In the genomic region with DNA sequence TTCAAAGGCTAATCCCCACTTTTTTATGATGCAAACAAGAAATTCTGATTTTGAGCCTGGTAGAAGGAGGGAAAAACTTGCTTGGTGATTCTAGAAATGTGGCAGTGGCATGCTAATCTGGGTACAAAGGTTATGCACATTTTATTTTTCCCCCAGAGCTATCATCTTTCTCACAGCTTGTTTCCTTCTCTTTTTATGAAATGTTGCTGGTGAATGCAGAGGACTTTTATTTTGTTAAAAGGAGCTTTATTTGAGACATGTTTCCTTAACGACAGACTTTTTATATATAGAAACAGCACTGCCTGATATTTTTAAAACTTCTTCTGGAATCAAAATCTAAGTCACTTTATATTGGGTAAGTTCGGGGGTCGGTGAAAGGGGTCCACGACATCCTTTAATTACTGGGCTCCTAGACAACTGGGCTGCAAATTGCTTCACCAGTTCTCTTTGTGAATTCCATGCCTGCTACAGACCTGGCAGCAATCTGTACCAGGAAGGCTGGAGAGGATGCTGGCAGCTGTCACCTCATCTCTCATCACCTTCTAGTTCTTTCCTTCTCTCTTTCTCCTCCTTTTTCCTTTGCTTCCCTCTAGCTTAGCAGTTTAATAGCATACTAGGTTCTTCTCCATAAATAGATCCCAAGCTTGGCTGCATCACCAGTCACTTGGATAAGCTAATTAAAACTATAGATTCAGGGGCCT, we compare ENCODE assay signal across 16 cellular contexts.
A peak's percentile ranks its signal among the peaks of the same experiment; 100 is the strongest.
DNase-seq lines count a peak whose midpoint lies in the region.
"Had no signal": no experiment of that assay in that cellular context is flagged by ENCODE, and none has a peak within 500 bp of the region (broad histone marks: within the 10 kb centered on the region; RNA-seq: fewer than 3 reads in every experiment).

No MANE protein-coding gene starts in this region.

- H3K27me3 ChIP-seq in BLaER1: no peaks in the 10 kb centered on the region
- H3K27me3 ChIP-seq in adipocyte (replicated peaks; ENCODE audit: control insufficient read depth, insufficient read depth, low read length): no peaks in the 10 kb centered on the region
- H3K27me3 ChIP-seq: neutrophil had no signal

- H3K27ac ChIP-seq in BLaER1: no peak overlapping the region; the same call in 1 of the 2 replicates
- H3K27ac ChIP-seq: neutrophil had no signal

- H3K4me1 ChIP-seq in BLaER1: peaks cover 58% of the 10 kb centered on the region
- peaks cover 30% of the 10 kb centered on the region for H3K4me1 ChIP-seq in adipocyte (ENCODE audit: control insufficient read depth, insufficient read depth, low read length)

- H3K9ac ChIP-seq in BLaER1 (no peak overlapping the region), adipocyte (ENCODE audit: low read length) (no peak overlapping the region)

- H3K4me2 ChIP-seq in BLaER1: peak overlapping the region; percentile 57

- no peaks in the 10 kb centered on the region for H4K20me1 ChIP-seq in BLaER1

- H3K36me3 ChIP-seq in BLaER1 (no peaks in the 10 kb centered on the region), adipocyte (ENCODE audit: control insufficient read depth, insufficient read depth, low read length, severe bottlenecking) (no peaks in the 10 kb centered on the region)
- H3K36me3 ChIP-seq: neutrophil had no signal

- H3K4me3 ChIP-seq in BLaER1 (no peak overlapping the region), adipocyte (ENCODE audit: low read length) (no peak overlapping the region)

- H3K9me3 ChIP-seq in BLaER1 (no peaks in the 10 kb centered on the region), adipocyte (ENCODE audit: control insufficient read depth, low read length) (no peaks in the 10 kb centered on the region)
- H3K9me3 ChIP-seq: neutrophil had no signal

- DNase-seq in Kasumi-1 (lab: John Stamatoyannopoulos, UW): peak; percentile 78 to 83
- DNase-seq in adipocyte (ENCODE audit: low read depth): peak; percentile 21
- peak; percentile 31 for DNase-seq in left kidney (ENCODE audit: low read depth, low spot score)
- DNase-seq in HCEC 1CT: no peak
- DNase-seq in middle frontal gyrus (ENCODE audit: extremely low spot score, low spot score): no peak
- DNase-seq in stimulated activated naive CD4-positive, alpha-beta T cell treated with Interleukin-2 at 50 U/mL for 16 hours (lab: John Stamatoyannopoulos, UW): no peak
- DNase-seq: activated CD4-positive, CD25-positive, alpha-beta regulatory T cell treated with anti-CD3 and anti-CD28 coated beads, Interleukin-2, amount 50 U/mL, for 72 hours; activated CD8-positive, alpha-beta memory T cell treated with anti-CD3 and anti-CD28 coated beads, Interleukin-2, amount 50 U/mL, for 4 hours; head of caudate nucleus; islet precursor cell; MV-4-11; NCI-H1930; SHP77 treated with DMSO at 0.1 percent for 48 hours; stimulated activated CD4-positive, alpha-beta T cell treated with anti-CD3 and anti-CD28 coated beads, Interleukin-1b, Interleukin-23, amount 100 ng/mL, for 48 hours had no signal

Comparison
In these comparisons a context has a peak if more than half of its experiments do, and no peak if none do; other contexts are left out.
1. DNase-seq: peak in Kasumi-1 (2 of 2), adipocyte (single experiment) and left kidney (single experiment); none in HCEC 1CT (single experiment), middle frontal gyrus (single experiment) and stimulated activated naive CD4-positive, alpha-beta T cell treated with Interleukin-2 at 50 U/mL for 16 hours (single experiment).